ENCODE assay signal across 1 cellular context in genomic region chr1:205632374-205633169, GRCh38.
TF ChIP-seq lines count a peak whose summit lies in the region.

No MANE protein-coding gene starts in this region.

TF ChIP-seq in HepG2, 621 proteins besides CTCF, POLR2A, EP300 and RAD21 (continued from another document):
- no peak for TF ChIP-seq THYN1 (CRISPR knock-in tag; IDR thresholded peaks at IDR 0.05; ENCODE audit: borderline replicate concordance, low read depth)
- TF ChIP-seq HCFC1 (IDR thresholded peaks at IDR 0.05; ENCODE audit: low read depth, low read length): no peak
- TF ChIP-seq ZNF350 (CRISPR knock-in tag; IDR thresholded peaks at IDR 0.05; ENCODE audit: borderline replicate concordance, low read depth): 0 out of 2 replicates have a peak, but pooled peaks have one; percentile 2
- TF ChIP-seq ZNF572 (CRISPR knock-in tag; IDR thresholded peaks at IDR 0.05): no peak
- TF ChIP-seq ZNF17 (CRISPR knock-in tag; IDR thresholded peaks at IDR 0.05): no peak
- no peak for TF ChIP-seq TBX2 (CRISPR knock-in tag; IDR thresholded peaks at IDR 0.05; ENCODE audit: borderline replicate concordance)
- no peak for TF ChIP-seq AGO2 (optimal IDR thresholded peaks at IDR 0.05; ENCODE audit: low read depth, low read length)
- TF ChIP-seq MBD4 (IDR thresholded peaks at IDR 0.05; ENCODE audit: borderline replicate concordance, low read length): no peak
